ENCODE assay signal across 15 cellular contexts in the genomic region with DNA sequence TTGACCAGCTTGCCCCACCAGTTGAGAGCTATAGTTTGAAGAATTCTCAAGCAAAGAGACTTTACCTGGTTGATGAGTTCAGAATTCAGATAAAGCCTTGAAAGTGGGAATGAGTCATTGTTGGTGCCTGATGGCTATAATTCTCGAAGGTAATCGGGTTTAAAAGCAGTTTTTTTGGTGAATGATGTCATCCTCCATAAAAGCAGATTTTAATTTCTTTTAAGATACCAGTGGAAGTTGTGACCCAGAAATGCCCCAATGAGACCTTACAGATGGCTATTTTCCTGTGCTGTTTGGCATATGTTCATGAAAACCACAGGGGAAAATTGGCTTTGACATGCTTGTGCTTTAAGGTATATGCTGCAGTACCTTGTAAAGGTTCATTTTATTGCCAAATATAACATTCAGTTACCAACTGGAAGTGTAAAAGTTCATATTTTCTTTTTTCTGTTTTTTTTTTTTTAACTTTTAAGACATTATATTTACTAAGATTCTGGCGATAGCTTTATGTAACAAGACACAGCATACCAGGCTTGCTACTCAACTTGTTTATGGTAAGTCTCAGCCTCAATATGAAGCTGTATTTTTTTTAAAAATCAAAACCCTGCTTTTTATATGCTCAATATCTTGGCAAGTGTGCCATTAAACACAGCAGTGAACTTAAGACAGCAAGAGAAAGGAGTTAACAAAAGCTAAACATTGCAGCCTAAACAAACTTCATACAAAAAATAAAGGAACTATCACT.
A peak's percentile ranks its signal among the peaks of the same experiment; 100 is the strongest.
DNase-seq lines count a peak whose midpoint lies in the region; ATAC-seq and TF ChIP-seq lines count a peak whose summit lies in the region.
"Had no signal": no experiment of that assay in that cellular context is flagged by ENCODE, and none has a peak within 500 bp of the region (broad histone marks: within the 10 kb centered on the region; RNA-seq: fewer than 3 reads in every experiment).

No MANE protein-coding gene starts in this region.

- H3K27me3 ChIP-seq in PC-3 (ENCODE audit: low read length), result no peaks in the 10 kb centered on the region
- H3K27me3 ChIP-seq: BLaER1 treated with 17β-estradiol and CSF1 and Interleukin-3, amounts not matched to agents 10 nM and 100 nM had no signal

- peaks cover 23% of the 10 kb centered on the region for H3K9me3 Mint-ChIP-seq in mesothelial cell of epicardium
- H3K9me3 Mint-ChIP-seq: activated naive CD8-positive, alpha-beta T cell treated with anti-CD3 and anti-CD28 coated beads, Interleukin-2, amount 10 ng/mL, durations not matched to agents 7 days and 5 days; natural killer cell; WTC11 had no signal

- H3K36me3 Mint-ChIP-seq in mesothelial cell of epicardium, result peaks cover 1% of the 10 kb centered on the region
- H3K36me3 Mint-ChIP-seq: activated naive CD8-positive, alpha-beta T cell treated with anti-CD3 and anti-CD28 coated beads, Interleukin-2, amount 10 ng/mL, durations not matched to agents 7 days and 5 days; natural killer cell; WTC11 had no signal

- H3K9ac ChIP-seq in PC-3 (ENCODE audit: low read length), result no peak overlapping the region
- H3K9ac ChIP-seq: BLaER1 treated with 17β-estradiol and CSF1 and Interleukin-3, amounts not matched to agents 10 nM and 100 nM had no signal

- H4K20me1 ChIP-seq in PC-3 (ENCODE audit: low read length), result no peaks in the 10 kb centered on the region
- H4K20me1 ChIP-seq: BLaER1 treated with 17β-estradiol and CSF1 and Interleukin-3, amounts not matched to agents 10 nM and 100 nM had no signal

- no peak overlapping the region for H2AFZ ChIP-seq in PC-3 (ENCODE audit: low read length)

- DNase-seq in EH (ENCODE audit: low read depth) (peak; percentile 75), PC-3 (peak; percentile 60), epithelial cell of esophagus (ENCODE audit: low read depth) (peak; percentile 54), mesothelial cell of epicardium (ENCODE audit: low spot score in 2 of 2, unreplicated experiment in 2 of 2) (no peak), amygdala (lab: John Stamatoyannopoulos, UW) (no peak), SK-N-DZ (ENCODE audit: low spot score) (no peak), DMS79 (lab: John Stamatoyannopoulos, UW) (no peak)
- DNase-seq: activated naive CD8-positive, alpha-beta T cell treated with anti-CD3 and anti-CD28 coated beads, Interleukin-2, amount 10 ng/mL, durations not matched to agents 7 days and 5 days; natural killer cell; NCI-H2107; right cardiac atrium; stimulated activated naive CD4-positive, alpha-beta T cell treated with Interleukin-2 at 50 U/mL for 16 hours had no signal

- H3K4me2 ChIP-seq in PC-3 (ENCODE audit: low read length), result peak overlapping the region; percentile 47
- H3K4me2 ChIP-seq: BLaER1 treated with 17β-estradiol and CSF1 and Interleukin-3, amounts not matched to agents 10 nM and 100 nM had no signal

- H3K79me2 ChIP-seq in PC-3 (ENCODE audit: low read length), result no peaks in the 10 kb centered on the region

- H3K27ac Mint-ChIP-seq in mesothelial cell of epicardium, result peak overlapping the region; percentile 61
- H3K27ac Mint-ChIP-seq: activated naive CD8-positive, alpha-beta T cell treated with anti-CD3 and anti-CD28 coated beads, Interleukin-2, amount 10 ng/mL, durations not matched to agents 7 days and 5 days; natural killer cell; WTC11 had no signal

- peak; percentile 48 for ATAC-seq in PC-3
- no peak for ATAC-seq in GM18519 (IDR thresholded peaks at IDR 0.05; ENCODE audit: low FRiP score, unreplicated experiment)
- ATAC-seq: natural killer cell, right cardiac atrium, WTC11 had no signal

- H3K4me3 ChIP-seq in PC-3 (ENCODE audit: low read length) (no peak overlapping the region), epithelial cell of esophagus (ENCODE audit: low read length) (no peak overlapping the region)
- H3K4me3 ChIP-seq: BLaER1 treated with 17β-estradiol and CSF1 and Interleukin-3, amounts not matched to agents 10 nM and 100 nM had no signal

- H3K9me2 ChIP-seq in PC-3 (replicated peaks; ENCODE audit: low read length), result no peaks in the 10 kb centered on the region

- POLR2A ChIA-PET in PC-3 (lab: Charles Lee; ENCODE audit: unreplicated experiment), result interaction anchor here (0.6 to 0.7 kb wide), 3 partner anchors 168 to 1258 kb away, joined by 3 to 4 read pairs (median 3); no protein-coding TSS in a partner anchor

- CTCF ChIA-PET in PC-3 (lab: Charles Lee), result interaction anchor here (0.5 kb wide), 1 partner anchor 419 kb away, joined by 3 read pairs; no protein-coding TSS in a partner anchor

- intact Hi-C loops in PC-3 (cut with micrococcal nuclease), result loop anchor here (10.0 kb wide), 1 partner anchor 381 kb away; no protein-coding TSS in a partner anchor

- H3F3A ChIP-seq in PC-3 (ENCODE audit: low read length, unreplicated experiment), result no peaks in the 10 kb centered on the region

- no TSS peak for BruUV-seq in PC-3 (replicated peaks; lab: Mats Ljungman, UMichigan)

- H3K27ac ChIP-seq in PC-3 (ENCODE audit: low read length), result no peak overlapping the region
- H3K27ac ChIP-seq: BLaER1 treated with 17β-estradiol and CSF1 and Interleukin-3, amounts not matched to agents 10 nM and 100 nM had no signal

- no peaks in the 10 kb centered on the region for H3K27me3 Mint-ChIP-seq in mesothelial cell of epicardium (ENCODE audit: low read depth)
- H3K27me3 Mint-ChIP-seq: activated naive CD8-positive, alpha-beta T cell treated with anti-CD3 and anti-CD28 coated beads, Interleukin-2, amount 10 ng/mL, durations not matched to agents 7 days and 5 days had no signal

- peaks cover 20% of the 10 kb centered on the region for H3K4me1 ChIP-seq in PC-3 (ENCODE audit: insufficient read depth, low read length)

- peaks cover 36% of the 10 kb centered on the region for H3K4me1 Mint-ChIP-seq in mesothelial cell of epicardium

- TF ChIP-seq CTCF in PC-3 (conservative IDR thresholded peaks at IDR 0.05; ENCODE audit: low read depth, low read length) (no peak), epithelial cell of esophagus (IDR thresholded peaks at IDR 0.05; ENCODE audit: insufficient read depth, low read depth, low read length, missing control alignments) (no peak), mesothelial cell of epicardium (IDR thresholded peaks at IDR 0.05; ENCODE audit: unreplicated experiment) (no peak)

- H3K4me3 Mint-ChIP-seq in mesothelial cell of epicardium, result no peak overlapping the region
- H3K4me3 Mint-ChIP-seq: activated naive CD8-positive, alpha-beta T cell treated with anti-CD3 and anti-CD28 coated beads, Interleukin-2, amount 10 ng/mL, durations not matched to agents 7 days and 5 days; natural killer cell; WTC11 had no signal

- H3K36me3 ChIP-seq in PC-3 (ENCODE audit: low read depth, low read length), result no peaks in the 10 kb centered on the region
- H3K36me3 ChIP-seq: BLaER1 treated with 17β-estradiol and CSF1 and Interleukin-3, amounts not matched to agents 10 nM and 100 nM had no signal

- H3K9me3 ChIP-seq in PC-3 (ENCODE audit: low read length), result no peaks in the 10 kb centered on the region
- H3K9me3 ChIP-seq: BLaER1 treated with 17β-estradiol and CSF1 and Interleukin-3, amounts not matched to agents 10 nM and 100 nM had no signal

Comparison
In these comparisons a context has a peak if more than half of its experiments do, and no peak if none do; other contexts are left out.
1. DNase-seq: peak in EH (single experiment), PC-3 (single experiment) and epithelial cell of esophagus (single experiment); none in mesothelial cell of epicardium (0 of 2), amygdala (0 of 56), SK-N-DZ (single experiment) and DMS79 (single experiment).